In the genomic region with DNA sequence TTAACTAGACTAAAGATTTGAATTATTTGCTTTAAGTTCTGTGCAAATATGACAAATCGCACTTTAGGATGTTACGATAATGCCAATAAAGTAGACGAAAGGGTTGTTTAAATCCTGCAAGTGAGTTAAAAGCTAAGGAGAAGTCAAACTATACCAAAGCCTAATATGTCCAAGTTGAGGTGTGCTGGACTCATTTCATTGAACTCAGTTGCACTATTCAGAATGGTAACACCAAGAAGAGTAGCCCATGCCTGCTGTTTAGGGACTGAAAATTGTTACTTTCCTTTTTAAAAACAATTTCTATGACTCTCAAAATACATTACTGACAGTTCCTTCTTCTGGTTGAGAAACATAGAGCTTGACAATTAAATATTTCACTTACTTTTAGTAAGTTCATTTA, we compare ENCODE assay signal across 1 cellular context.
TF ChIP-seq lines count a peak whose summit lies in the region.

No MANE protein-coding gene starts in this region.

TF ChIP-seq in K562, 482 proteins besides CTCF, POLR2A, EP300 and RAD21 (continued from another document):
- TF ChIP-seq, protein P1, sequence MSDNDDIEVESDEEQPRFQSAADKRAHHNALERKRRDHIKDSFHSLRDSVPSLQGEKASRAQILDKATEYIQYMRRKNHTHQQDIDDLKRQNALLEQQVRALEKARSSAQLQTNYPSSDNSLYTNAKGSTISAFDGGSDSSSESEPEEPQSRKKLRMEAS (CRISPR knock-in tag; IDR thresholded peaks at IDR 0.05) = no peak
- TF ChIP-seq, protein P2, sequence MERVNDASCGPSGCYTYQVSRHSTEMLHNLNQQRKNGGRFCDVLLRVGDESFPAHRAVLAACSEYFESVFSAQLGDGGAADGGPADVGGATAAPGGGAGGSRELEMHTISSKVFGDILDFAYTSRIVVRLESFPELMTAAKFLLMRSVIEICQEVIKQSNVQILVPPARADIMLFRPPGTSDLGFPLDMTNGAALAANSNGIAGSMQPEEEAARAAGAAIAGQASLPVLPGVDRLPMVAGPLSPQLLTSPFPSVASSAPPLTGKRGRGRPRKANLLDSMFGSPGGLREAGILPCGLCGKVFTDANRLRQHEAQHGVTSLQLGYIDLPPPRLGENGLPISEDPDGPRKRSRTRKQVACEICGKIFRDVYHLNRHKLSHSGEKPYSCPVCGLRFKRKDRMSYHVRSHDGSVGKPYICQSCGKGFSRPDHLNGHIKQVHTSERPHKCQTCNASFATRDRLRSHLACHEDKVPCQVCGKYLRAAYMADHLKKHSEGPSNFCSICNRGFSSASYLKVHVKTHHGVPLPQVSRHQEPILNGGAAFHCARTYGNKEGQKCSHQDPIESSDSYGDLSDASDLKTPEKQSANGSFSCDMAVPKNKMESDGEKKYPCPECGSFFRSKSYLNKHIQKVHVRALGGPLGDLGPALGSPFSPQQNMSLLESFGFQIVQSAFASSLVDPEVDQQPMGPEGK (CRISPR knock-in tag; IDR thresholded peaks at IDR 0.05; ENCODE audit: borderline replicate concordance) = no peak
- no peak for TF ChIP-seq NFRKB (IDR thresholded peaks at IDR 0.05; ENCODE audit: low read depth)
- no peak for TF ChIP-seq TOE1 (IDR thresholded peaks at IDR 0.05; ENCODE audit: borderline replicate concordance)
- no peak for TF ChIP-seq TOE1 (CRISPR knock-in tag; IDR thresholded peaks at IDR 0.05; ENCODE audit: borderline replicate concordance, low read depth)
- TF ChIP-seq, protein P3, sequence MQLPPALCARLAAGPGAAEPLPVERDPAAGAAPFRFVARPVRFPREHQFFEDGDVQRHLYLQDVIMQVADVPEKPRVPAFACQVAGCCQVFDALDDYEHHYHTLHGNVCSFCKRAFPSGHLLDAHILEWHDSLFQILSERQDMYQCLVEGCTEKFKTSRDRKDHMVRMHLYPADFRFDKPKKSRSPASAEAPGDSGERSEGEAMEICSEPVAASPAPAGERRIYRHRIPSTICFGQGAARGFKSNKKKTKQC (CRISPR knock-in tag; IDR thresholded peaks at IDR 0.05) = no peak
- TF ChIP-seq SMARCC2 (IDR thresholded peaks at IDR 0.05; ENCODE audit: low read depth) = no peak
- TF ChIP-seq RHOXF2B (CRISPR knock-in tag; conservative IDR thresholded peaks at IDR 0.05) = no peak
- no peak for TF ChIP-seq ZNF668 (CRISPR knock-in tag; IDR thresholded peaks at IDR 0.05)
- TF ChIP-seq EP400 (IDR thresholded peaks at IDR 0.05) = no peak
